In the genomic region with DNA sequence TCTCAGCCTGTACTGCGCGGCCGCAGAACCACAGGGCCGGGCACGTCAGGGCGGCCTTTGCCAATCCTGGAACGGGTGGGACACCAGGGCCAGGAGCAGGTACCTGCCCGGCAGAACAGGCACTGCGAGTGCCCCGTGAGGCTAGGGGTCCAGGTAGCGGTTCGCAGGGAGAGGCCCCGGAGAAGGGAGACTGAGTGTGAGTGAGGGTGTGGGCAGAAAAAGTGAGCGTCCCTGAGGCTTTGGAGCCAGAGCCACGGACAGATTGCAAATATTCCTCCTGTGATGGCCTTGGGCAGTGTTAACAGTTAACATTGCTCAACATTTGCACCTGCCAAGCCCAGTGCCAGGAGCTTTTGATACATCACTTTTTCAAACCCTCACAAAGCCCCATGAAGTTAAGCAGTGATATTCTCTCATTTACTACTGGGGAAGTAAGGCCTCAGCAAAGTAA, we compare ENCODE assay signal across 10 cellular contexts. TPM values are rescaled to one million over a fixed set of nuclear protein-coding genes. Genes with fewer than 3 reads are reported as not detected.
DNase-seq lines count a peak whose midpoint lies in the region; ATAC-seq and TF ChIP-seq lines count a peak whose summit lies in the region.
"Had no signal": no experiment of that assay in that cellular context is flagged by ENCODE, and none has a peak within 500 bp of the region (broad histone marks: within the 10 kb centered on the region; RNA-seq: fewer than 3 reads in every experiment).

No MANE protein-coding gene starts in this region.

- H3K9ac ChIP-seq in mesendoderm (ENCODE audit: low read length) = peak overlapping the region; percentile 54

- H3K27me3 ChIP-seq in mesendoderm (ENCODE audit: insufficient read depth, low read length, poor library complexity) = no peaks in the 10 kb centered on the region
- peaks cover 0 to 8% of the 10 kb centered on the region in 2 donors for H3K27me3 ChIP-seq in tibial nerve

- H3K36me3 Mint-ChIP-seq in activated T-cell treated with anti-CD3 and anti-CD28 coated beads, Interleukin-2, amount 50 U/mL, for 4 hours (ENCODE audit: insufficient read depth) = peaks cover 11% of the 10 kb centered on the region
- H3K36me3 Mint-ChIP-seq in central memory CD8-positive, alpha-beta T cell (ENCODE audit: insufficient read depth) = peaks cover 9% of the 10 kb centered on the region

- TF ChIP-seq CTCF in tibial nerve (IDR thresholded peaks at IDR 0.05) = no peak

- no peak overlapping the region for H3K23ac ChIP-seq in mesendoderm (ENCODE audit: low read length)

- no peak overlapping the region for H4K5ac ChIP-seq in mesendoderm (ENCODE audit: low read length)

- H3K4me3 Mint-ChIP-seq in activated T-cell treated with anti-CD3 and anti-CD28 coated beads, Interleukin-2, amount 50 U/mL, for 4 hours = peak overlapping the region; percentile 56
- peak overlapping the region; percentile 63 for H3K4me3 Mint-ChIP-seq in central memory CD8-positive, alpha-beta T cell

- H3K4me1 Mint-ChIP-seq in activated T-cell treated with anti-CD3 and anti-CD28 coated beads, Interleukin-2, amount 50 U/mL, for 4 hours (ENCODE audit: low read depth) = peaks cover 9% of the 10 kb centered on the region
- peaks cover 6% of the 10 kb centered on the region for H3K4me1 Mint-ChIP-seq in central memory CD8-positive, alpha-beta T cell

- no peak overlapping the region for H2BK5ac ChIP-seq in mesendoderm (ENCODE audit: low read length)

- TF ChIP-seq POLR2A in tibial nerve (IDR thresholded peaks at IDR 0.05) = no peak

- no peaks in the 10 kb centered on the region for H3K9me3 Mint-ChIP-seq in activated T-cell treated with anti-CD3 and anti-CD28 coated beads, Interleukin-2, amount 50 U/mL, for 4 hours
- H3K9me3 Mint-ChIP-seq in central memory CD8-positive, alpha-beta T cell = no peaks in the 10 kb centered on the region

- peak overlapping the region; percentile 49 for H3K56ac ChIP-seq in mesendoderm (ENCODE audit: low read length)

- no peaks in the 10 kb centered on the region for H3K79me2 ChIP-seq in mesendoderm (ENCODE audit: control insufficient read depth, insufficient read depth, low read length)

- no peak overlapping the region for H3K27ac ChIP-seq in mesendoderm (ENCODE audit: low read depth, low read length)
- H3K27ac ChIP-seq in tibial nerve = no peak overlapping the region

- WGBS in mesendoderm (ENCODE audit: extremely low coverage, insufficient coverage, low lambda C conversion rate) = no CpG with 5 or more reads among the region's 15 CpGs
- 24 to 48% methylated on average over 8 to 15 of the region's 15 CpGs for WGBS in tibial nerve, 2 donors

- H3K4ac ChIP-seq in mesendoderm (ENCODE audit: low read depth, low read length) = no peak overlapping the region

- H3K27me3 Mint-ChIP-seq in activated T-cell treated with anti-CD3 and anti-CD28 coated beads, Interleukin-2, amount 50 U/mL, for 4 hours (ENCODE audit: low read depth) = peaks cover 5% of the 10 kb centered on the region
- H3K27me3 Mint-ChIP-seq in central memory CD8-positive, alpha-beta T cell = no peaks in the 10 kb centered on the region

- peak overlapping the region; percentile 92 for H3K4me2 ChIP-seq in mesendoderm (ENCODE audit: low read length)

- H2BK120ac ChIP-seq in mesendoderm (ENCODE audit: low read depth, low read length) = no peak overlapping the region

- H3K4me3 ChIP-seq in mesendoderm (ENCODE audit: low read length) = no peak overlapping the region
- H3K4me3 ChIP-seq in tibial nerve = peak overlapping the region; percentile 23 to 53 (median 44)

- no peak overlapping the region for H3K18ac ChIP-seq in mesendoderm (ENCODE audit: low read length)

- H3K36me3 ChIP-seq in mesendoderm (ENCODE audit: control insufficient read depth, insufficient read depth, low read length) (no peaks in the 10 kb centered on the region), tibial nerve (peaks cover 0 to 45% (median 3%) of the 10 kb centered on the region in 3 donors)

- H2BK15ac ChIP-seq in mesendoderm (replicated peaks; ENCODE audit: low read depth) = no peak overlapping the region

- no peak for DNase-seq in activated T-cell treated with anti-CD3 and anti-CD28 coated beads, Interleukin-2, amount 50 U/mL, for 4 hours
- no peak for DNase-seq in activated T-cell treated with anti-CD3 and anti-CD28 coated beads, Interleukin-2, amount 50 U/mL, for 48 hours
- DNase-seq in central memory CD8-positive, alpha-beta T cell (ENCODE audit: low spot score in 2 of 2) = no peak
- DNase-seq in mesendoderm = no peak
- DNase-seq in tibial nerve (ENCODE audit: low spot score in 2 of 2) = no peak
- DNase-seq in stimulated activated CD4-positive, alpha-beta T cell treated with anti-CD3 and anti-CD28 coated beads, Interleukin-1b, Interleukin-23, amount 100 ng/mL, for 48 hours = no peak
- DNase-seq: MV-4-11 had no signal

- ATAC-seq in activated T-cell treated with anti-CD3 and anti-CD28 coated beads, Interleukin-2, amount 50 U/mL, for 4 hours = no peak
- no peak for ATAC-seq in central memory CD8-positive, alpha-beta T cell (replicated peaks; ENCODE audit: extremely low read depth, poor library complexity, severe bottlenecking)
- no peak for ATAC-seq in GM18498 (IDR thresholded peaks at IDR 0.05; ENCODE audit: unreplicated experiment)
- ATAC-seq in HG02840 (IDR thresholded peaks at IDR 0.05; ENCODE audit: low FRiP score, unreplicated experiment) = no peak

- H3K4me1 ChIP-seq in mesendoderm (ENCODE audit: control insufficient read depth, low read depth, low read length) = no peaks in the 10 kb centered on the region
- H3K4me1 ChIP-seq in tibial nerve = peaks cover 0 to 17% (median 12%) of the 10 kb centered on the region in 4 donors

- H4K8ac ChIP-seq in mesendoderm (ENCODE audit: low read depth, low read length) = no peak overlapping the region

- H3K79me1 ChIP-seq in mesendoderm (ENCODE audit: low read length) = no peaks in the 10 kb centered on the region

- TF ChIP-seq EP300 in tibial nerve (IDR thresholded peaks at IDR 0.05) = no peak

- no peak overlapping the region for H2AK5ac ChIP-seq in mesendoderm (ENCODE audit: low read length)

- no peaks in the 10 kb centered on the region for H3K9me3 ChIP-seq in tibial nerve

- H3K27ac Mint-ChIP-seq in central memory CD8-positive, alpha-beta T cell (ENCODE audit: low read depth) = no peak overlapping the region

RNA-seq across cellular contexts. Expression of a gene that starts 0.5 kb away (rescaled TPM):
- total RNA-seq in activated T-cell treated with anti-CD3 and anti-CD28 coated beads, Interleukin-2, amount 50 U/mL, for 4 hours = under 1 TPM; 0.20 to 0.71 (median 0.69) TPM
- 0.21 TPM for polyA plus RNA-seq in mesendoderm (2013, experiment 1 of 2)
- polyA plus RNA-seq in mesendoderm (2013, experiment 2 of 2) = 0.28 TPM
- total RNA-seq in tibial nerve = 1 to 10 TPM in 3 of 4 donors, not detected in 1; 2.0 to 3.1 (median 2.1) TPM
- total RNA-seq: myocyte had no signal

RNA-seq across cellular contexts. Expression of a gene that starts 17.9 kb away (rescaled TPM):
- 10 to 100 TPM in 2 of 3 donors, 1 to 10 TPM in 1; 4.2 to 13.2 (median 10.9) TPM for total RNA-seq in activated T-cell treated with anti-CD3 and anti-CD28 coated beads, Interleukin-2, amount 50 U/mL, for 4 hours
- 3.7 TPM for polyA plus RNA-seq in mesendoderm (2013, experiment 1 of 2)
- polyA plus RNA-seq in mesendoderm (2013, experiment 2 of 2) = 3.7 TPM
- total RNA-seq in tibial nerve = 10 to 100 TPM; 20.3 to 32.8 (median 27.3) TPM

RNA-seq across cellular contexts. Expression of a gene that starts 23.3 kb away (rescaled TPM):
- total RNA-seq in activated T-cell treated with anti-CD3 and anti-CD28 coated beads, Interleukin-2, amount 50 U/mL, for 4 hours = 10 to 100 TPM; 32.8 to 37.0 (median 32.9) TPM
- polyA plus RNA-seq in mesendoderm (2013, experiment 1 of 2) = 41.3 TPM
- 41.6 TPM for polyA plus RNA-seq in mesendoderm (2013, experiment 2 of 2)
- 10 to 100 TPM; 25.8 to 54.6 (median 48.3) TPM for total RNA-seq in tibial nerve

RNA-seq across cellular contexts. Expression of a gene that starts 31.8 kb away (rescaled TPM):
- total RNA-seq in activated T-cell treated with anti-CD3 and anti-CD28 coated beads, Interleukin-2, amount 50 U/mL, for 4 hours = 10 to 100 TPM; 41.9 to 46.6 (median 42.4) TPM
- polyA plus RNA-seq in mesendoderm (2013, experiment 1 of 2) = 42.5 TPM
- 40.8 TPM for polyA plus RNA-seq in mesendoderm (2013, experiment 2 of 2)
- total RNA-seq in tibial nerve = 10 to 100 TPM; 42.6 to 50.3 (median 47.1) TPM

RNA-seq across cellular contexts. Expression of a gene that starts 45.2 kb away (rescaled TPM):
- total RNA-seq in activated T-cell treated with anti-CD3 and anti-CD28 coated beads, Interleukin-2, amount 50 U/mL, for 4 hours = not detected
- polyA plus RNA-seq in mesendoderm (2013, experiment 1 of 2) = not detected
- polyA plus RNA-seq in mesendoderm (2013, experiment 2 of 2) = not detected
- total RNA-seq in tibial nerve = not detected
- total RNA-seq: myocyte had no signal
